32 cellular contexts compared by ENCODE assay signal in genomic region chr7:113955157-113955556, GRCh38. TPM values are rescaled to one million over a fixed set of nuclear protein-coding genes. Genes with fewer than 3 reads are reported as not detected.
"Had no signal": no experiment of that assay in that cellular context is flagged by ENCODE, and none has a peak within 500 bp of the region (broad histone marks: within the 10 kb centered on the region; RNA-seq: fewer than 3 reads in every experiment).

No MANE protein-coding gene starts in this region.

- H3K27me3 Mint-ChIP-seq: stimulated activated memory B cell treated with anti-CD40 and anti-IgM and Interleukin-4, amounts not matched to agents 10 μg/mL and 1 μg/mL and 100 μg/mL, for 72 hours; stimulated activated naive B cell treated with anti-CD40 and anti-IgM and Interleukin-4, amounts not matched to agents 10 μg/mL and 1 μg/mL and 100 μg/mL, for 72 hours; stimulated activated naive CD8-positive, alpha-beta T cell treated with anti-CD3 and anti-CD28 coated beads, Interleukin-15, amount 100 ng/mL, for 72 hours; stimulated activated naive CD8-positive, alpha-beta T cell treated with anti-CD3 and anti-CD28 coated beads, Interleukin-15, Interleukin-2, amounts not matched to agents 100 ng/mL and 50 ng/mL, for 24 hours; type B pancreatic cell had no signal

- H3K4me1 ChIP-seq: stomach, suprapubic skin, testis, thyroid gland, tibial artery, tibial nerve, transverse colon, upper lobe of left lung, upper lobe of right lung, uterus, vagina had no signal

- H3K27ac Mint-ChIP-seq: stimulated activated effector memory CD8-positive, alpha-beta T cell treated with anti-CD3 and anti-CD28 coated beads, Interleukin-12 subunit alpha, Interleukin-12 subunit beta, amount 100 ng/mL, for 72 hours; stimulated activated memory B cell treated with anti-CD40 and anti-IgM and Interleukin-4, amounts not matched to agents 10 μg/mL and 1 μg/mL and 100 μg/mL, for 72 hours; stimulated activated naive B cell treated with anti-CD40 and anti-IgM and Interleukin-4, amounts not matched to agents 10 μg/mL and 1 μg/mL and 100 μg/mL, for 72 hours; stimulated activated naive CD8-positive, alpha-beta T cell treated with anti-CD3 and anti-CD28 coated beads, Interleukin-15, amount 100 ng/mL, for 72 hours; stimulated activated naive CD8-positive, alpha-beta T cell treated with anti-CD3 and anti-CD28 coated beads, Interleukin-15, Interleukin-2, amounts not matched to agents 100 ng/mL and 50 ng/mL, for 24 hours; type B pancreatic cell had no signal

- H3K27me3 ChIP-seq: stomach, suprapubic skin, testis, thyroid gland, tibial artery, tibial nerve, transverse colon, upper lobe of left lung, upper lobe of right lung, uterus, vagina had no signal

- H3K36me3 Mint-ChIP-seq: stimulated activated effector memory CD8-positive, alpha-beta T cell treated with anti-CD3 and anti-CD28 coated beads, Interleukin-12 subunit alpha, Interleukin-12 subunit beta, amount 100 ng/mL, for 72 hours; stimulated activated memory B cell treated with anti-CD40 and anti-IgM and Interleukin-4, amounts not matched to agents 10 μg/mL and 1 μg/mL and 100 μg/mL, for 72 hours; stimulated activated naive B cell treated with anti-CD40 and anti-IgM and Interleukin-4, amounts not matched to agents 10 μg/mL and 1 μg/mL and 100 μg/mL, for 72 hours; type B pancreatic cell had no signal

- DNase-seq: stimulated activated CD4-positive, alpha-beta T cell treated with anti-CD3 and anti-CD28 coated beads, Interleukin-4, amount 100 ng/mL, for 1 hour; stimulated activated CD4-positive, alpha-beta T cell treated with anti-CD3 and anti-CD28 coated beads, Interleukin-4, amount 100 ng/mL, for 24 hours; stimulated activated CD4-positive, alpha-beta T cell treated with anti-CD3 and anti-CD28 coated beads, Interleukin-4, amount 100 ng/mL, for 4 hours; stimulated activated CD8-positive, alpha-beta memory T cell treated with anti-CD3 and anti-CD28 coated beads, Interleukin-4, amount 100 ng/mL, for 48 hours; stimulated activated naive B cell treated with anti-CD40 and anti-IgM and Interleukin-4, amounts not matched to agents 10 μg/mL and 1 μg/mL and 100 μg/mL, for 72 hours; stimulated activated naive CD4-positive, alpha-beta T cell; stimulated activated naive CD4-positive, alpha-beta T cell treated with Interleukin-2 at 50 U/mL for 16 hours; stimulated activated naive CD8-positive, alpha-beta T cell treated with anti-CD3 and anti-CD28 coated beads, Interleukin-15, amount 100 ng/mL, for 72 hours; stimulated activated naive CD8-positive, alpha-beta T cell treated with anti-CD3 and anti-CD28 coated beads, Interleukin-15, Interleukin-2, amounts not matched to agents 100 U/mL and 50 U/mL, for 24 hours; stomach; substantia nigra; testis; thyroid gland; tibial artery; transverse colon; trophoblast cell; upper lobe of left lung; upper lobe of right lung; uterus had no signal

- H3K36me3 ChIP-seq: stomach, suprapubic skin, thoracic aorta, thyroid gland, tibial artery, tibial nerve, transverse colon, upper lobe of left lung, upper lobe of right lung, uterus, vagina had no signal

- H3K4me3 Mint-ChIP-seq: stimulated activated effector memory CD8-positive, alpha-beta T cell treated with anti-CD3 and anti-CD28 coated beads, Interleukin-12 subunit alpha, Interleukin-12 subunit beta, amount 100 ng/mL, for 72 hours; stimulated activated memory B cell treated with anti-CD40 and anti-IgM and Interleukin-4, amounts not matched to agents 10 μg/mL and 1 μg/mL and 100 μg/mL, for 72 hours; stimulated activated naive B cell treated with anti-CD40 and anti-IgM and Interleukin-4, amounts not matched to agents 10 μg/mL and 1 μg/mL and 100 μg/mL, for 72 hours; stimulated activated naive CD8-positive, alpha-beta T cell treated with anti-CD3 and anti-CD28 coated beads, Interleukin-15, amount 100 ng/mL, for 72 hours; stimulated activated naive CD8-positive, alpha-beta T cell treated with anti-CD3 and anti-CD28 coated beads, Interleukin-15, Interleukin-2, amounts not matched to agents 100 ng/mL and 50 ng/mL, for 24 hours; type B pancreatic cell had no signal

- H3K27ac ChIP-seq: stomach, suprapubic skin, testis, thoracic aorta, thyroid gland, tibial artery, tibial nerve, transverse colon, upper lobe of left lung, upper lobe of right lung, uterus, vagina had no signal

- FAIRE-seq: urothelium cell line had no signal

- H3K9me3 ChIP-seq: testis, thyroid gland, uterus, vagina had no signal

- H3K4me3 ChIP-seq: stomach, suprapubic skin, testis, thoracic aorta, thyroid gland, tibial artery, tibial nerve, transverse colon, upper lobe of left lung, upper lobe of right lung, uterus, vagina had no signal

- H3K4me1 Mint-ChIP-seq: stimulated activated effector memory CD8-positive, alpha-beta T cell treated with anti-CD3 and anti-CD28 coated beads, Interleukin-12 subunit alpha, Interleukin-12 subunit beta, amount 100 ng/mL, for 72 hours; stimulated activated memory B cell treated with anti-CD40 and anti-IgM and Interleukin-4, amounts not matched to agents 10 μg/mL and 1 μg/mL and 100 μg/mL, for 72 hours; stimulated activated naive B cell treated with anti-CD40 and anti-IgM and Interleukin-4, amounts not matched to agents 10 μg/mL and 1 μg/mL and 100 μg/mL, for 72 hours; stimulated activated naive CD8-positive, alpha-beta T cell treated with anti-CD3 and anti-CD28 coated beads, Interleukin-15, amount 100 ng/mL, for 72 hours had no signal

RNA-seq across cellular contexts. Expression of gene PPP1R3A, which starts 36.3 kb away (rescaled TPM):
- total RNA-seq: stomach, subcutaneous adipose tissue, suprapubic skin, temporal lobe, thyroid gland, tibial nerve, transverse colon, upper lobe of left lung, upper lobe of right lung, ureter, vagina had no signal
- polyA plus RNA-seq: stomach, urinary bladder had no signal
